In genomic region chr9:100479820-100480219, GRCh38 we compare ENCODE assay signal across 9 cellular contexts.
"Had no signal": no experiment of that assay in that cellular context is flagged by ENCODE, and none has a peak within 500 bp of the region (broad histone marks: within the 10 kb centered on the region; RNA-seq: fewer than 3 reads in every experiment).

No MANE protein-coding gene starts in this region.

- FAIRE-seq: HepG2, HTR-8/SVneo, K562 had no signal

- ATAC-seq: HepG2, K562 had no signal

- H3K27ac ChIP-seq: HL-60, KMS-11 had no signal

- H3K4me3 ChIP-seq: K562 had no signal

- DNase-seq: IMR-90, Karpas-422, KBM-7, KG1 had no signal
